1 cellular context compared by ENCODE assay signal in the genomic region with DNA sequence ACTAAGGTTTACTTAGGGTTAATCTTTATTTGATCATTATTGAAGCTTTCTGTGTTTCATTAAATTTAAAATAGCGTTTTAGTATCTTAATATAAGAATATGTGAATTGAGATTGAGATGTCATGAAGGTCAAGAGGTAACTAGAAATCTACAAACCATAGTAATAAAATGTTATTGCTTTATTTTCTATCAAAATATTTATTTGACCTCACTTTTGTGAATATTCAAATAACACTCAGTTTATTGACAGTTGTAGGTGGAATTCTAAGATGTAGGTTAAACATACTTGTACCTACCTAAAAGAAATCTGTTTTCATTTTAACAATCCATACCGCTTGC.
TF ChIP-seq lines count a peak whose summit lies in the region.

No MANE protein-coding gene starts in this region.

TF ChIP-seq in HepG2, 621 proteins besides CTCF, POLR2A, EP300 and RAD21:
- TF ChIP-seq KDM4B (CRISPR knock-in tag; IDR thresholded peaks at IDR 0.05) (no peak), PLRG1 (conservative IDR thresholded peaks at IDR 0.05) (no peak), ZNF33B (CRISPR knock-in tag; IDR thresholded peaks at IDR 0.05) (no peak), IKZF1 (IDR thresholded peaks at IDR 0.05) (no peak), PCBP2 (optimal IDR thresholded peaks at IDR 0.05; ENCODE audit: low read depth, low read length, poor library complexity, severe bottlenecking) (no peak), CEBPB (IDR thresholded peaks at IDR 0.05; ENCODE audit: borderline replicate concordance, low read depth, low read length) (no peak), ZNF598 (CRISPR knock-in tag; IDR thresholded peaks at IDR 0.05; ENCODE audit: borderline replicate concordance) (no peak), ZNF367 (CRISPR knock-in tag; IDR thresholded peaks at IDR 0.05; ENCODE audit: borderline replicate concordance) (no peak), ZNF430 (CRISPR knock-in tag; IDR thresholded peaks at IDR 0.05) (no peak), TCF7 (IDR thresholded peaks at IDR 0.05; ENCODE audit: low read depth) (no peak), KDM1A (CRISPR knock-in tag; IDR thresholded peaks at IDR 0.05) (no peak), AGO1 (IDR thresholded peaks at IDR 0.05; ENCODE audit: low read depth, low read length, poor library complexity, severe bottlenecking) (no peak), NR2C2 (CRISPR knock-in tag; IDR thresholded peaks at IDR 0.05; ENCODE audit: borderline replicate concordance) (no peak), ZNF496 (CRISPR knock-in tag; IDR thresholded peaks at IDR 0.05; ENCODE audit: insufficient replicate concordance) (no peak)
- TF ChIP-seq, protein P1, sequence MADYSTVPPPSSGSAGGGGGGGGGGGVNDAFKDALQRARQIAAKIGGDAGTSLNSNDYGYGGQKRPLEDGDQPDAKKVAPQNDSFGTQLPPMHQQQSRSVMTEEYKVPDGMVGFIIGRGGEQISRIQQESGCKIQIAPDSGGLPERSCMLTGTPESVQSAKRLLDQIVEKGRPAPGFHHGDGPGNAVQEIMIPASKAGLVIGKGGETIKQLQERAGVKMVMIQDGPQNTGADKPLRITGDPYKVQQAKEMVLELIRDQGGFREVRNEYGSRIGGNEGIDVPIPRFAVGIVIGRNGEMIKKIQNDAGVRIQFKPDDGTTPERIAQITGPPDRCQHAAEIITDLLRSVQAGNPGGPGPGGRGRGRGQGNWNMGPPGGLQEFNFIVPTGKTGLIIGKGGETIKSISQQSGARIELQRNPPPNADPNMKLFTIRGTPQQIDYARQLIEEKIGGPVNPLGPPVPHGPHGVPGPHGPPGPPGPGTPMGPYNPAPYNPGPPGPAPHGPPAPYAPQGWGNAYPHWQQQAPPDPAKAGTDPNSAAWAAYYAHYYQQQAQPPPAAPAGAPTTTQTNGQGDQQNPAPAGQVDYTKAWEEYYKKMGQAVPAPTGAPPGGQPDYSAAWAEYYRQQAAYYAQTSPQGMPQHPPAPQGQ (CRISPR knock-in tag; IDR thresholded peaks at IDR 0.05; ENCODE audit: borderline replicate concordance) = no peak
- TF ChIP-seq, protein P2, sequence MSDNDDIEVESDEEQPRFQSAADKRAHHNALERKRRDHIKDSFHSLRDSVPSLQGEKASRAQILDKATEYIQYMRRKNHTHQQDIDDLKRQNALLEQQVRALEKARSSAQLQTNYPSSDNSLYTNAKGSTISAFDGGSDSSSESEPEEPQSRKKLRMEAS (IDR thresholded peaks at IDR 0.05) = no peak
- TF ChIP-seq, protein P3, sequence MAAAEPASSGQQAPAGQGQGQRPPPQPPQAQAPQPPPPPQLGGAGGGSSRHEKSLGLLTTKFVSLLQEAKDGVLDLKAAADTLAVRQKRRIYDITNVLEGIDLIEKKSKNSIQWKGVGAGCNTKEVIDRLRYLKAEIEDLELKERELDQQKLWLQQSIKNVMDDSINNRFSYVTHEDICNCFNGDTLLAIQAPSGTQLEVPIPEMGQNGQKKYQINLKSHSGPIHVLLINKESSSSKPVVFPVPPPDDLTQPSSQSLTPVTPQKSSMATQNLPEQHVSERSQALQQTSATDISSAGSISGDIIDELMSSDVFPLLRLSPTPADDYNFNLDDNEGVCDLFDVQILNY (CRISPR knock-in tag; conservative IDR thresholded peaks at IDR 0.05) = no peak
TF ChIP-seq in HepG2: peak in this region for 0.
